Comparison of ENCODE assay signal across 9 cellular contexts in genomic region chr6:34182751-34183531, GRCh38. TPM values are rescaled to one million over a fixed set of nuclear protein-coding genes. Genes with fewer than 3 reads are reported as not detected.
DNase-seq lines count a peak whose midpoint lies in the region; ATAC-seq and TF ChIP-seq lines count a peak whose summit lies in the region.
"Had no signal": no experiment of that assay in that cellular context is flagged by ENCODE, and none has a peak within 500 bp of the region (broad histone marks: within the 10 kb centered on the region; RNA-seq: fewer than 3 reads in every experiment).

No MANE protein-coding gene starts in this region.

- ATAC-seq in activated naive CD4-positive, alpha-beta T cell treated with anti-CD3 and anti-CD28 coated beads, Interleukin-2, amount 50 U/mL, for 72 hours = peak; percentile 95 to 96
- no peak for ATAC-seq in HG03097 (IDR thresholded peaks at IDR 0.05; ENCODE audit: low FRiP score, unreplicated experiment)
- ATAC-seq in HG02884 (IDR thresholded peaks at IDR 0.05; ENCODE audit: unreplicated experiment) = no peak

- peak overlapping the region; percentile 91 to 92 for H3K27ac Mint-ChIP-seq in activated naive CD4-positive, alpha-beta T cell treated with anti-CD3 and anti-CD28 coated beads, Interleukin-2, amount 50 U/mL, for 72 hours

- peaks cover 0 to 15% of the 10 kb centered on the region in 2 donors for H3K36me3 Mint-ChIP-seq in activated naive CD4-positive, alpha-beta T cell treated with anti-CD3 and anti-CD28 coated beads, Interleukin-2, amount 50 U/mL, for 72 hours

- TF ChIP-seq CTCF in GM13977 (IDR thresholded peaks at IDR 0.05; ENCODE audit: extremely low read depth, insufficient read depth, missing control alignments) = no peak

- peaks cover 0 to 14% of the 10 kb centered on the region in 2 donors for H3K9me3 Mint-ChIP-seq in activated naive CD4-positive, alpha-beta T cell treated with anti-CD3 and anti-CD28 coated beads, Interleukin-2, amount 50 U/mL, for 72 hours

- in situ Hi-C loops in GM13977 (cut with MboI; ENCODE audit: low pct_unique_long_range_greater_than_20kb, low sequenced_read_pairs, unreplicated experiment) = loop anchor here (10.0 kb wide), 1 partner anchor 222 kb away; no protein-coding TSS in a partner anchor

- peak; percentile 81 for DNase-seq in GM13977 (ENCODE audit: low spot score)
- DNase-seq in SKM-1 treated with dmso at 0.1 percent for 144 hours (lab: John Stamatoyannopoulos, UW; ENCODE audit: unreplicated experiment) = peak; percentile 98
- peak; percentile 52 to 88 for DNase-seq in activated naive CD4-positive, alpha-beta T cell treated with anti-CD3 and anti-CD28 coated beads, Interleukin-2, amount 50 U/mL, for 72 hours (ENCODE audit: low spot score in 2 of 2)
- DNase-seq in stimulated activated CD4-positive, alpha-beta T cell treated with anti-CD3 and anti-CD28 coated beads, Interleukin-2, amount 100 ng/mL, for 24 hours = peak; percentile 64 to 72
- no peak for DNase-seq in HuH-7 (ENCODE audit: low spot score)
- no peak for DNase-seq in NCI-H2171 (lab: John Stamatoyannopoulos, UW)

RNA-seq across cellular contexts. Expression of gene GRM4, which starts 37.1 kb away (rescaled TPM):
- under 1 TPM; 0.12 to 0.36 TPM for total RNA-seq in activated naive CD4-positive, alpha-beta T cell treated with anti-CD3 and anti-CD28 coated beads, Interleukin-2, amount 50 U/mL, for 72 hours
- total RNA-seq: epithelial cell of proximal tubule had no signal

RNA-seq across cellular contexts. Expression of gene HMGA1, which starts 53.7 kb away (rescaled TPM):
- total RNA-seq in activated naive CD4-positive, alpha-beta T cell treated with anti-CD3 and anti-CD28 coated beads, Interleukin-2, amount 50 U/mL, for 72 hours = 100 to 1,000 TPM; 524 to 600 TPM

Comparison
In these comparisons a context has a peak if more than half of its experiments do, and no peak if none do; other contexts are left out.
1. DNase-seq: peak in GM13977 (single experiment), SKM-1 treated with dmso at 0.1 percent for 144 hours (single experiment), activated naive CD4-positive, alpha-beta T cell treated with anti-CD3 and anti-CD28 coated beads, Interleukin-2, amount 50 U/mL, for 72 hours (2 of 2) and stimulated activated CD4-positive, alpha-beta T cell treated with anti-CD3 and anti-CD28 coated beads, Interleukin-2, amount 100 ng/mL, for 24 hours (2 of 2); none in HuH-7 (single experiment) and NCI-H2171 (single experiment).
2. ATAC-seq: peak in activated naive CD4-positive, alpha-beta T cell treated with anti-CD3 and anti-CD28 coated beads, Interleukin-2, amount 50 U/mL, for 72 hours (2 of 2); none in HG03097 (single experiment) and HG02884 (single experiment).